27 cellular contexts compared by ENCODE assay signal in the genomic region with DNA sequence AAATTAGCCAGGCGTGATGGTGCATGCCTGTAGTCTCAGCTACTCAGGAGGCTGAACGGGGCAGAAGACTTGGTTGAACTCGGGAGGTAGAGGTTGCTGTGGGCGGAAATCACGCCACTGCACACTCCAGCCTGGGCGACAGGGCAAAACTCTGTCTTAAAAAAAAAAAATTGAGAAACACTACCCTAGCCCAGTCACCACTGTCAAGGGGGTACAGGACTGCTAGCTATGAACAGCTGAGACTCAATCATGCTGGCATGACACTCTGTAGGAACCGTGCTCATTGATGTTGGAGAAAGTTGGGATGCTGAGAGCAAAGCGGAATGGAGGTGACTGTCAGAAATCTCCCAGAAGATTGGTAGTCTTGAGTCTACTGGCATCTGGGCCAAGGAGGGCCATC. TPM values are rescaled to one million over a fixed set of nuclear protein-coding genes. Genes with fewer than 3 reads are reported as not detected.
"Had no signal": no experiment of that assay in that cellular context is flagged by ENCODE, and none has a peak within 500 bp of the region (broad histone marks: within the 10 kb centered on the region; RNA-seq: fewer than 3 reads in every experiment).

No MANE protein-coding gene starts in this region.

- ATAC-seq: foreskin keratinocyte; heart right ventricle; left cardiac atrium; lower lobe of right lung; naive thymus-derived CD8-positive, alpha-beta T cell; right cardiac atrium; stimulated activated naive B cell treated with anti-CD40 and anti-IgM and Interleukin-4, amounts not matched to agents 10 μg/mL and 1 μg/mL and 100 μg/mL, for 72 hours; upper lobe of right lung had no signal

- H3K4me3 Mint-ChIP-seq: naive thymus-derived CD8-positive, alpha-beta T cell; nephron progenitor cell; stimulated activated naive B cell treated with anti-CD40 and anti-IgM and Interleukin-4, amounts not matched to agents 10 μg/mL and 1 μg/mL and 100 μg/mL, for 72 hours; stimulated activated naive CD8-positive, alpha-beta T cell treated with anti-CD3 and anti-CD28 coated beads, Interleukin-15, Interleukin-2, amounts not matched to agents 100 ng/mL and 50 ng/mL, for 24 hours had no signal

- H3K27ac ChIP-seq: coronary artery, esophagus muscularis mucosa, foreskin keratinocyte, heart right ventricle, left ventricle myocardium inferior, lower lobe of right lung, prostate gland, skin epidermis, thoracic aorta, transverse colon, upper lobe of right lung, uterus had no signal

- H3K27me3 ChIP-seq: foreskin keratinocyte, spleen, transverse colon, upper lobe of right lung, uterus had no signal

- H3K36me3 ChIP-seq: esophagus muscularis mucosa, heart right ventricle, left ventricle myocardium inferior, lower lobe of right lung, prostate gland, spleen, thoracic aorta, transverse colon, upper lobe of right lung, uterus had no signal

- H3K4me3 ChIP-seq: coronary artery, esophagus muscularis mucosa, heart right ventricle, left ventricle myocardium inferior, lower lobe of right lung, prostate gland, skin epidermis, spleen, thoracic aorta, transverse colon, upper lobe of right lung, uterus had no signal

- H3K4me1 ChIP-seq: esophagus muscularis mucosa, foreskin keratinocyte, left ventricle myocardium inferior, prostate gland, uterus had no signal

- H3K36me3 Mint-ChIP-seq: naive thymus-derived CD8-positive, alpha-beta T cell; stimulated activated naive B cell treated with anti-CD40 and anti-IgM and Interleukin-4, amounts not matched to agents 10 μg/mL and 1 μg/mL and 100 μg/mL, for 72 hours had no signal

- H3K9me3 Mint-ChIP-seq: naive thymus-derived CD8-positive, alpha-beta T cell; stimulated activated naive B cell treated with anti-CD40 and anti-IgM and Interleukin-4, amounts not matched to agents 10 μg/mL and 1 μg/mL and 100 μg/mL, for 72 hours; stimulated activated naive CD8-positive, alpha-beta T cell treated with anti-CD3 and anti-CD28 coated beads, Interleukin-15, Interleukin-2, amounts not matched to agents 100 ng/mL and 50 ng/mL, for 24 hours had no signal

- H3K27ac Mint-ChIP-seq: naive thymus-derived CD8-positive, alpha-beta T cell; nephron progenitor cell; stimulated activated naive B cell treated with anti-CD40 and anti-IgM and Interleukin-4, amounts not matched to agents 10 μg/mL and 1 μg/mL and 100 μg/mL, for 72 hours; stimulated activated naive CD8-positive, alpha-beta T cell treated with anti-CD3 and anti-CD28 coated beads, Interleukin-15, Interleukin-2, amounts not matched to agents 100 ng/mL and 50 ng/mL, for 24 hours had no signal

- H3K9me3 ChIP-seq: esophagus muscularis mucosa, heart right ventricle, left ventricle myocardium inferior, lower lobe of right lung, prostate gland, spleen, thoracic aorta, transverse colon, upper lobe of right lung, uterus had no signal

- DNase-seq: dermis blood vessel endothelial cell; effector memory CD4-positive, alpha-beta T cell; foreskin keratinocyte; glutamatergic neuron; heart right ventricle; hippocampal formation; left cardiac atrium; left ventricle myocardium inferior; lower lobe of right lung; naive thymus-derived CD8-positive, alpha-beta T cell; nephron progenitor cell; nucleus accumbens; right cardiac atrium; spleen; stimulated activated CD4-positive, alpha-beta T cell treated with anti-CD3 and anti-CD28 coated beads, Interleukin-4, amount 100 ng/mL, for 4 hours; stimulated activated naive B cell treated with anti-CD40 and anti-IgM and Interleukin-4, amounts not matched to agents 10 μg/mL and 1 μg/mL and 100 μg/mL, for 72 hours; transverse colon; upper lobe of right lung; uterus had no signal

- H3K4me1 Mint-ChIP-seq: naive thymus-derived CD8-positive, alpha-beta T cell had no signal

RNA-seq across cellular contexts. Expression of a gene that starts 58.2 kb away (rescaled TPM):
- total RNA-seq: endothelial cell of umbilical vein; naive thymus-derived CD8-positive, alpha-beta T cell; osteocyte had no signal
